Comparison of ENCODE assay signal across 1 cellular context in genomic region chr2:197434541-197435513, GRCh38.
TF ChIP-seq lines count a peak whose summit lies in the region.

A gene with protein sequence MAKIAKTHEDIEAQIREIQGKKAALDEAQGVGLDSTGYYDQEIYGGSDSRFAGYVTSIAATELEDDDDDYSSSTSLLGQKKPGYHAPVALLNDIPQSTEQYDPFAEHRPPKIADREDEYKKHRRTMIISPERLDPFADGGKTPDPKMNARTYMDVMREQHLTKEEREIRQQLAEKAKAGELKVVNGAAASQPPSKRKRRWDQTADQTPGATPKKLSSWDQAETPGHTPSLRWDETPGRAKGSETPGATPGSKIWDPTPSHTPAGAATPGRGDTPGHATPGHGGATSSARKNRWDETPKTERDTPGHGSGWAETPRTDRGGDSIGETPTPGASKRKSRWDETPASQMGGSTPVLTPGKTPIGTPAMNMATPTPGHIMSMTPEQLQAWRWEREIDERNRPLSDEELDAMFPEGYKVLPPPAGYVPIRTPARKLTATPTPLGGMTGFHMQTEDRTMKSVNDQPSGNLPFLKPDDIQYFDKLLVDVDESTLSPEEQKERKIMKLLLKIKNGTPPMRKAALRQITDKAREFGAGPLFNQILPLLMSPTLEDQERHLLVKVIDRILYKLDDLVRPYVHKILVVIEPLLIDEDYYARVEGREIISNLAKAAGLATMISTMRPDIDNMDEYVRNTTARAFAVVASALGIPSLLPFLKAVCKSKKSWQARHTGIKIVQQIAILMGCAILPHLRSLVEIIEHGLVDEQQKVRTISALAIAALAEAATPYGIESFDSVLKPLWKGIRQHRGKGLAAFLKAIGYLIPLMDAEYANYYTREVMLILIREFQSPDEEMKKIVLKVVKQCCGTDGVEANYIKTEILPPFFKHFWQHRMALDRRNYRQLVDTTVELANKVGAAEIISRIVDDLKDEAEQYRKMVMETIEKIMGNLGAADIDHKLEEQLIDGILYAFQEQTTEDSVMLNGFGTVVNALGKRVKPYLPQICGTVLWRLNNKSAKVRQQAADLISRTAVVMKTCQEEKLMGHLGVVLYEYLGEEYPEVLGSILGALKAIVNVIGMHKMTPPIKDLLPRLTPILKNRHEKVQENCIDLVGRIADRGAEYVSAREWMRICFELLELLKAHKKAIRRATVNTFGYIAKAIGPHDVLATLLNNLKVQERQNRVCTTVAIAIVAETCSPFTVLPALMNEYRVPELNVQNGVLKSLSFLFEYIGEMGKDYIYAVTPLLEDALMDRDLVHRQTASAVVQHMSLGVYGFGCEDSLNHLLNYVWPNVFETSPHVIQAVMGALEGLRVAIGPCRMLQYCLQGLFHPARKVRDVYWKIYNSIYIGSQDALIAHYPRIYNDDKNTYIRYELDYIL (minus strand): TSS chr2:197435028. CDS start chr2:197434999, 29 bp downstream.

TF ChIP-seq in HepG2, 621 proteins besides CTCF, POLR2A, EP300 and RAD21 (continued from another document and continues in another):
- TF ChIP-seq, protein P1, sequence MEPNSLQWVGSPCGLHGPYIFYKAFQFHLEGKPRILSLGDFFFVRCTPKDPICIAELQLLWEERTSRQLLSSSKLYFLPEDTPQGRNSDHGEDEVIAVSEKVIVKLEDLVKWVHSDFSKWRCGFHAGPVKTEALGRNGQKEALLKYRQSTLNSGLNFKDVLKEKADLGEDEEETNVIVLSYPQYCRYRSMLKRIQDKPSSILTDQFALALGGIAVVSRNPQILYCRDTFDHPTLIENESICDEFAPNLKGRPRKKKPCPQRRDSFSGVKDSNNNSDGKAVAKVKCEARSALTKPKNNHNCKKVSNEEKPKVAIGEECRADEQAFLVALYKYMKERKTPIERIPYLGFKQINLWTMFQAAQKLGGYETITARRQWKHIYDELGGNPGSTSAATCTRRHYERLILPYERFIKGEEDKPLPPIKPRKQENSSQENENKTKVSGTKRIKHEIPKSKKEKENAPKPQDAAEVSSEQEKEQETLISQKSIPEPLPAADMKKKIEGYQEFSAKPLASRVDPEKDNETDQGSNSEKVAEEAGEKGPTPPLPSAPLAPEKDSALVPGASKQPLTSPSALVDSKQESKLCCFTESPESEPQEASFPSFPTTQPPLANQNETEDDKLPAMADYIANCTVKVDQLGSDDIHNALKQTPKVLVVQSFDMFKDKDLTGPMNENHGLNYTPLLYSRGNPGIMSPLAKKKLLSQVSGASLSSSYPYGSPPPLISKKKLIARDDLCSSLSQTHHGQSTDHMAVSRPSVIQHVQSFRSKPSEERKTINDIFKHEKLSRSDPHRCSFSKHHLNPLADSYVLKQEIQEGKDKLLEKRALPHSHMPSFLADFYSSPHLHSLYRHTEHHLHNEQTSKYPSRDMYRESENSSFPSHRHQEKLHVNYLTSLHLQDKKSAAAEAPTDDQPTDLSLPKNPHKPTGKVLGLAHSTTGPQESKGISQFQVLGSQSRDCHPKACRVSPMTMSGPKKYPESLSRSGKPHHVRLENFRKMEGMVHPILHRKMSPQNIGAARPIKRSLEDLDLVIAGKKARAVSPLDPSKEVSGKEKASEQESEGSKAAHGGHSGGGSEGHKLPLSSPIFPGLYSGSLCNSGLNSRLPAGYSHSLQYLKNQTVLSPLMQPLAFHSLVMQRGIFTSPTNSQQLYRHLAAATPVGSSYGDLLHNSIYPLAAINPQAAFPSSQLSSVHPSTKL (CRISPR knock-in tag; IDR thresholded peaks at IDR 0.05): peak; percentile 72
- TF ChIP-seq ZNF792 (CRISPR knock-in tag; IDR thresholded peaks at IDR 0.05) (peak; percentile 51), ZHX2 (IDR thresholded peaks at IDR 0.05; ENCODE audit: low read depth) (peak; percentile 87), ZHX2 (CRISPR knock-in tag; IDR thresholded peaks at IDR 0.05; ENCODE audit: borderline replicate concordance) (no peak), SRSF9 (IDR thresholded peaks at IDR 0.05; ENCODE audit: borderline replicate concordance, insufficient read depth, low read depth, low read length, poor library complexity, severe bottlenecking) (no peak), ZFYVE20 (CRISPR knock-in tag; IDR thresholded peaks at IDR 0.05; ENCODE audit: borderline replicate concordance, low read depth) (no peak), ZNF225 (CRISPR knock-in tag; IDR thresholded peaks at IDR 0.05) (peak; percentile 56; the same call in 1 of the 2 replicates), TMF1 (CRISPR knock-in tag; IDR thresholded peaks at IDR 0.05; ENCODE audit: low read depth) (peak; percentile 25; the same call in 1 of the 2 replicates), ZNF589 (CRISPR knock-in tag; conservative IDR thresholded peaks at IDR 0.05) (no peak), USF2 (IDR thresholded peaks at IDR 0.05; ENCODE audit: low read depth, low read length) (peak; percentile 95), USF2 (CRISPR knock-in tag; IDR thresholded peaks at IDR 0.05; ENCODE audit: borderline replicate concordance) (peak; percentile 98), CEBPB (IDR thresholded peaks at IDR 0.05; ENCODE audit: borderline replicate concordance, low read depth, low read length) (no peak), ZNF530 (CRISPR knock-in tag; IDR thresholded peaks at IDR 0.05; ENCODE audit: low read depth) (no peak), ZFP1 (CRISPR knock-in tag; IDR thresholded peaks at IDR 0.05) (peak; percentile 56), MTF1 (CRISPR knock-in tag; IDR thresholded peaks at IDR 0.05) (peak; percentile 13; the same call in 1 of the 2 replicates), SSRP1 (CRISPR knock-in tag; IDR thresholded peaks at IDR 0.05) (peak; percentile 18; the same call in 1 of the 2 replicates), AGO1 (IDR thresholded peaks at IDR 0.05; ENCODE audit: low read depth, low read length, poor library complexity, severe bottlenecking) (peak; percentile 63)
- TF ChIP-seq, protein P2, sequence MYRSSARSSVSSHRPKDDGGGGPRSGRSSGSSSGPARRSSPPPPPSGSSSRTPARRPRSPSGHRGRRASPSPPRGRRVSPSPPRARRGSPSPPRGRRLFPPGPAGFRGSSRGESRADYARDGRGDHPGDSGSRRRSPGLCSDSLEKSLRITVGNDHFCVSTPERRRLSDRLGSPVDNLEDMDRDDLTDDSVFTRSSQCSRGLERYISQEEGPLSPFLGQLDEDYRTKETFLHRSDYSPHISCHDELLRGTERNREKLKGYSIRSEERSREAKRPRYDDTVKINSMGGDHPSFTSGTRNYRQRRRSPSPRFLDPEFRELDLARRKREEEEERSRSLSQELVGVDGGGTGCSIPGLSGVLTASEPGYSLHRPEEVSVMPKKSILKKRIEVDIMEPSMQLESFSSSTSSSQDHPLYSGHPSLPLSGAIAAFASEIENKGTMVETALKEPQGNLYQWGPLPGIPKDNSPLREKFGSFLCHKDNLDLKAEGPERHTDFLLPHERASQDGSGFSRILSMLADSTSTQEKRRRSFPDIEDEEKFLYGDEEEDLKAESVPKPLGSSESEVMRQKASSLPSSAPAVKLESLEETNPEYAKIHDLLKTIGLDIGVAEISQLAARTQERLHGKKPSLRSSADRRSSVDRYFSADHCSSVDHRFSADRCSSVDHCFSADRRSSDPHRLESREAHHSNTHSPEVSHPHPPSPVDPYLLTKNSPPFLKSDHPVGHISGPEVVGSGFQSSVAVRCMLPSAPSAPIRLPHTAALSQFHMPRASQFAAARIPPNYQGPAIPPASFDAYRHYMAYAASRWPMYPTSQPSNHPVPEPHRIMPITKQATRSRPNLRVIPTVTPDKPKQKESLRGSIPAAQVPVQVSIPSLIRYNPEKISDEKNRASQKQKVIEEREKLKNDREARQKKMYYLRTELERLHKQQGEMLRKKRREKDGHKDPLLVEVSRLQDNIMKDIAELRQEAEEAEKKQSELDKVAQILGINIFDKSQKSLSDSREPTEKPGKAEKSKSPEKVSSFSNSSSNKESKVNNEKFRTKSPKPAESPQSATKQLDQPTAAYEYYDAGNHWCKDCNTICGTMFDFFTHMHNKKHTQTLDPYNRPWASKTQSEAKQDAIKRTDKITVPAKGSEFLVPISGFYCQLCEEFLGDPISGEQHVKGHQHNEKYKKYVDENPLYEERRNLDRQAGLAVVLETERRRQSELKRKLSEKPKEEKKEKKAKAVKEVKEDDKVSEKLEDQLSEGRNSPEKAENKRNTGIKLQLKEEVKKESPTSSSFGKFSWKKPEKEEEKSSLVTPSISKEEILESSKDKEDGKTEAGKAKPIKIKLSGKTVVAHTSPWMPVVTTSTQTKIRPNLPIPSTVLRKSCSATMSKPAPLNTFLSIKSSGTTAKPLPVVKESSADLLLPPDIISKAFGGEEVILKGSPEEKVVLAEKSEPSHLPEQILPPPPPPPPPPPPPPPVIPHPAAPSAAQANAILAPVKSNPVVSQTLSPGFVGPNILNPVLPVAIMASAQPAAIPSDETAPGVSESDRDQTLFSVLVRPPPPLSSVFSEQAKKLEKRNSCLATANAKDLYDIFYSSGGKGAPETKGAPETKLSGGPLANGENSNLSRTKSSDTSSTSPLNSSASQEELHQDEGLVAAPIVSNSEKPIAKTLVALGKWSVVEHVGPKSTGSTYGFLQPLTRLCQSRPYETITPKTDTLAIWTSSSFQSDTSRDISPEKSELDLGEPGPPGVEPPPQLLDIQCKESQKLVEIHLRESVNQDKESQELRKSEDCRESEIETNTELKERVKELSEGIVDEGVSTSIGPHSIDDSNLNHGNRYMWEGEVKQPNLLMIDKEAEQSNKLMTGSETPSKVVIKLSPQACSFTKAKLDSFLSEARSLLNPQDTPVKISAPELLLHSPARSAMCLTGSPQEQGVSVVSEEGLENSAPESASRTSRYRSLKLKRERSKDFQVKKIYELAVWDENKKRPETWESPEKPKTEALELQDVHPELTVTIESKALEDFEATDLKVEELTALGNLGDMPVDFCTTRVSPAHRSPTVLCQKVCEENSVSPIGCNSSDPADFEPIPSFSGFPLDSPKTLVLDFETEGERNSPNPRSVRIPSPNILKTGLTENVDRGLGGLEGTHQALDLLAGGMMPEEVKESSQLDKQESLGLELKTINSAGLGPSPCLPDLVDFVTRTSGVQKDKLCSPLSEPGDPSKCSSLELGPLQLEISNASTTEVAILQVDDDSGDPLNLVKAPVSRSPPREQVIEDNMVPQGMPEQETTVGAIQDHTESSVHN (CRISPR knock-in tag; IDR thresholded peaks at IDR 0.05): no peak; the same call in 1 of the 2 replicates
- TF ChIP-seq, protein P3, sequence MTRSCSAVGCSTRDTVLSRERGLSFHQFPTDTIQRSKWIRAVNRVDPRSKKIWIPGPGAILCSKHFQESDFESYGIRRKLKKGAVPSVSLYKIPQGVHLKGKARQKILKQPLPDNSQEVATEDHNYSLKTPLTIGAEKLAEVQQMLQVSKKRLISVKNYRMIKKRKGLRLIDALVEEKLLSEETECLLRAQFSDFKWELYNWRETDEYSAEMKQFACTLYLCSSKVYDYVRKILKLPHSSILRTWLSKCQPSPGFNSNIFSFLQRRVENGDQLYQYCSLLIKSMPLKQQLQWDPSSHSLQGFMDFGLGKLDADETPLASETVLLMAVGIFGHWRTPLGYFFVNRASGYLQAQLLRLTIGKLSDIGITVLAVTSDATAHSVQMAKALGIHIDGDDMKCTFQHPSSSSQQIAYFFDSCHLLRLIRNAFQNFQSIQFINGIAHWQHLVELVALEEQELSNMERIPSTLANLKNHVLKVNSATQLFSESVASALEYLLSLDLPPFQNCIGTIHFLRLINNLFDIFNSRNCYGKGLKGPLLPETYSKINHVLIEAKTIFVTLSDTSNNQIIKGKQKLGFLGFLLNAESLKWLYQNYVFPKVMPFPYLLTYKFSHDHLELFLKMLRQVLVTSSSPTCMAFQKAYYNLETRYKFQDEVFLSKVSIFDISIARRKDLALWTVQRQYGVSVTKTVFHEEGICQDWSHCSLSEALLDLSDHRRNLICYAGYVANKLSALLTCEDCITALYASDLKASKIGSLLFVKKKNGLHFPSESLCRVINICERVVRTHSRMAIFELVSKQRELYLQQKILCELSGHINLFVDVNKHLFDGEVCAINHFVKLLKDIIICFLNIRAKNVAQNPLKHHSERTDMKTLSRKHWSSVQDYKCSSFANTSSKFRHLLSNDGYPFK (CRISPR knock-in tag; IDR thresholded peaks at IDR 0.05; ENCODE audit: borderline replicate concordance): peak; percentile 99
